ENCODE assay signal across 3 cellular contexts in genomic region chr4:61011936-61012335, GRCh38.
DNase-seq lines count a peak whose midpoint lies in the region; ATAC-seq, FAIRE-seq and TF ChIP-seq lines count a peak whose summit lies in the region.
"Not testable (repeated sequence)": the region's sequence is repeated elsewhere in the genome, so short reads cannot be mapped to it uniquely, and the experiment has no call there.

No MANE protein-coding gene starts in this region.

- H3K9me3 ChIP-seq in kidney (ENCODE audit: control insufficient read depth in 1 of 2, low read length in 2 of 2), result not testable (repeated sequence)

- intact Hi-C loops in Right ventricle myocardium inferior (cut with DNase I); kidney (cut with DNase I): not testable (repeated sequence)

- not testable (repeated sequence) for H3K27ac ChIP-seq in kidney (ENCODE audit: low read depth in 2 of 2, low read length in 2 of 2)

- TF ChIP-seq CTCF in kidney (IDR thresholded peaks at IDR 0.05; ENCODE audit: borderline replicate concordance, extremely low read depth, insufficient read depth), result not testable (repeated sequence)

- FAIRE-seq in kidney (lab: Jason Lieb, UNC), result not testable (repeated sequence)
- FAIRE-seq in urothelium cell line (lab: Jason Lieb, UNC), result peak; percentile 50

- ATAC-seq in Right ventricle myocardium inferior, result not testable (repeated sequence)

- DNase-seq in Right ventricle myocardium inferior (ENCODE audit: missing footprints) (peak; percentile 50), kidney (peak; percentile 38)
- not testable (repeated sequence) for DNase-seq in urothelium cell line (ENCODE audit: low spot score)

- not testable (repeated sequence) for H3K4me3 ChIP-seq in kidney (ENCODE audit: low read length in 2 of 2)

- H3K4me1 ChIP-seq in kidney (ENCODE audit: control insufficient read depth in 1 of 2, insufficient read depth in 1 of 2, low read depth in 1 of 2, low read length in 2 of 2), result not testable (repeated sequence)

- H3K9ac ChIP-seq in kidney (ENCODE audit: low read length in 2 of 2), result not testable (repeated sequence)

- H3K36me3 ChIP-seq in kidney (ENCODE audit: control insufficient read depth in 1 of 2, insufficient read depth in 2 of 2, low read length in 2 of 2), result not testable (repeated sequence)
